2 cellular contexts compared by ENCODE assay signal in the genomic region with DNA sequence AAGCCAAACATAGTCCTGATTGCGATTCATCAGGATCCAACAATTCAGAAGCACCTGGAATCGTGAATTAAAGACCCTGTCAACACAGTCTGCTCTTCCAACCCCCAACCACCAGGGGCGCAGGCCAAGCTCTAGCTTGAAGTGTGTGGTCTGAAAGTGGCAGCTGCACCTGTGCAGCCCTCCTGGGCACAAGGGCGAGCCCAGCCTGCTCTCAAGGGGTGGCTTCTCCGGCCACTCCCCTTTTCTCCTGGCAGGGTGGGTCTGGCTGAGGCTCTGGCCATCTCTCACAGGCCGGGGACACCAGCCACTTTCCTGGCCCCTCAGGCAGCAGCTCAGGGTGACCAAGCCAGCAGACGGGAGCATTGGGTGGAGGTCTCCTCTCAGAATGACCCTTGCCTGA.
TF ChIP-seq lines count a peak whose summit lies in the region.

No MANE protein-coding gene starts in this region.

TF ChIP-seq in HEK293, 187 proteins besides CTCF, POLR2A, EP300 and RAD21 (continued from another document):
- TF ChIP-seq, protein P1, sequence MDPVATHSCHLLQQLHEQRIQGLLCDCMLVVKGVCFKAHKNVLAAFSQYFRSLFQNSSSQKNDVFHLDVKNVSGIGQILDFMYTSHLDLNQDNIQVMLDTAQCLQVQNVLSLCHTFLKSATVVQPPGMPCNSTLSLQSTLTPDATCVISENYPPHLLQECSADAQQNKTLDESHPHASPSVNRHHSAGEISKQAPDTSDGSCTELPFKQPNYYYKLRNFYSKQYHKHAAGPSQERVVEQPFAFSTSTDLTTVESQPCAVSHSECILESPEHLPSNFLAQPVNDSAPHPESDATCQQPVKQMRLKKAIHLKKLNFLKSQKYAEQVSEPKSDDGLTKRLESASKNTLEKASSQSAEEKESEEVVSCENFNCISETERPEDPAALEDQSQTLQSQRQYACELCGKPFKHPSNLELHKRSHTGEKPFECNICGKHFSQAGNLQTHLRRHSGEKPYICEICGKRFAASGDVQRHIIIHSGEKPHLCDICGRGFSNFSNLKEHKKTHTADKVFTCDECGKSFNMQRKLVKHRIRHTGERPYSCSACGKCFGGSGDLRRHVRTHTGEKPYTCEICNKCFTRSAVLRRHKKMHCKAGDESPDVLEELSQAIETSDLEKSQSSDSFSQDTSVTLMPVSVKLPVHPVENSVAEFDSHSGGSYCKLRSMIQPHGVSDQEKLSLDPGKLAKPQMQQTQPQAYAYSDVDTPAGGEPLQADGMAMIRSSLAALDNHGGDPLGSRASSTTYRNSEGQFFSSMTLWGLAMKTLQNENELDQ (tag by site-specific recombination; IDR thresholded peaks at IDR 0.05; ENCODE audit: low read depth), result no peak
- no peak for TF ChIP-seq MYNN (tag by site-specific recombination; IDR thresholded peaks at IDR 0.05; ENCODE audit: borderline replicate concordance)
- no peak for TF ChIP-seq ZNF664 (tag by site-specific recombination; IDR thresholded peaks at IDR 0.05)
- no peak for TF ChIP-seq ZBTB21 (tag by site-specific recombination; IDR thresholded peaks at IDR 0.05)
- no peak for TF ChIP-seq YY1 (tag by site-specific recombination; IDR thresholded peaks at IDR 0.05)
- no peak for TF ChIP-seq SALL2 (tag by site-specific recombination; IDR thresholded peaks at IDR 0.05; ENCODE audit: borderline replicate concordance)
- no peak for TF ChIP-seq ZNF112 (tag by site-specific recombination; IDR thresholded peaks at IDR 0.05)
- TF ChIP-seq, protein P2, sequence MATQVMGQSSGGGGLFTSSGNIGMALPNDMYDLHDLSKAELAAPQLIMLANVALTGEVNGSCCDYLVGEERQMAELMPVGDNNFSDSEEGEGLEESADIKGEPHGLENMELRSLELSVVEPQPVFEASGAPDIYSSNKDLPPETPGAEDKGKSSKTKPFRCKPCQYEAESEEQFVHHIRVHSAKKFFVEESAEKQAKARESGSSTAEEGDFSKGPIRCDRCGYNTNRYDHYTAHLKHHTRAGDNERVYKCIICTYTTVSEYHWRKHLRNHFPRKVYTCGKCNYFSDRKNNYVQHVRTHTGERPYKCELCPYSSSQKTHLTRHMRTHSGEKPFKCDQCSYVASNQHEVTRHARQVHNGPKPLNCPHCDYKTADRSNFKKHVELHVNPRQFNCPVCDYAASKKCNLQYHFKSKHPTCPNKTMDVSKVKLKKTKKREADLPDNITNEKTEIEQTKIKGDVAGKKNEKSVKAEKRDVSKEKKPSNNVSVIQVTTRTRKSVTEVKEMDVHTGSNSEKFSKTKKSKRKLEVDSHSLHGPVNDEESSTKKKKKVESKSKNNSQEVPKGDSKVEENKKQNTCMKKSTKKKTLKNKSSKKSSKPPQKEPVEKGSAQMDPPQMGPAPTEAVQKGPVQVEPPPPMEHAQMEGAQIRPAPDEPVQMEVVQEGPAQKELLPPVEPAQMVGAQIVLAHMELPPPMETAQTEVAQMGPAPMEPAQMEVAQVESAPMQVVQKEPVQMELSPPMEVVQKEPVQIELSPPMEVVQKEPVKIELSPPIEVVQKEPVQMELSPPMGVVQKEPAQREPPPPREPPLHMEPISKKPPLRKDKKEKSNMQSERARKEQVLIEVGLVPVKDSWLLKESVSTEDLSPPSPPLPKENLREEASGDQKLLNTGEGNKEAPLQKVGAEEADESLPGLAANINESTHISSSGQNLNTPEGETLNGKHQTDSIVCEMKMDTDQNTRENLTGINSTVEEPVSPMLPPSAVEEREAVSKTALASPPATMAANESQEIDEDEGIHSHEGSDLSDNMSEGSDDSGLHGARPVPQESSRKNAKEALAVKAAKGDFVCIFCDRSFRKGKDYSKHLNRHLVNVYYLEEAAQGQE (tag by site-specific recombination; IDR thresholded peaks at IDR 0.05), result no peak
- TF ChIP-seq ZNF837 (tag by site-specific recombination; IDR thresholded peaks at IDR 0.05), result no peak
- TF ChIP-seq, protein P3, sequence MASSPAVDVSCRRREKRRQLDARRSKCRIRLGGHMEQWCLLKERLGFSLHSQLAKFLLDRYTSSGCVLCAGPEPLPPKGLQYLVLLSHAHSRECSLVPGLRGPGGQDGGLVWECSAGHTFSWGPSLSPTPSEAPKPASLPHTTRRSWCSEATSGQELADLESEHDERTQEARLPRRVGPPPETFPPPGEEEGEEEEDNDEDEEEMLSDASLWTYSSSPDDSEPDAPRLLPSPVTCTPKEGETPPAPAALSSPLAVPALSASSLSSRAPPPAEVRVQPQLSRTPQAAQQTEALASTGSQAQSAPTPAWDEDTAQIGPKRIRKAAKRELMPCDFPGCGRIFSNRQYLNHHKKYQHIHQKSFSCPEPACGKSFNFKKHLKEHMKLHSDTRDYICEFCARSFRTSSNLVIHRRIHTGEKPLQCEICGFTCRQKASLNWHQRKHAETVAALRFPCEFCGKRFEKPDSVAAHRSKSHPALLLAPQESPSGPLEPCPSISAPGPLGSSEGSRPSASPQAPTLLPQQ (tag by site-specific recombination; IDR thresholded peaks at IDR 0.05), result no peak
- TF ChIP-seq, protein P4, sequence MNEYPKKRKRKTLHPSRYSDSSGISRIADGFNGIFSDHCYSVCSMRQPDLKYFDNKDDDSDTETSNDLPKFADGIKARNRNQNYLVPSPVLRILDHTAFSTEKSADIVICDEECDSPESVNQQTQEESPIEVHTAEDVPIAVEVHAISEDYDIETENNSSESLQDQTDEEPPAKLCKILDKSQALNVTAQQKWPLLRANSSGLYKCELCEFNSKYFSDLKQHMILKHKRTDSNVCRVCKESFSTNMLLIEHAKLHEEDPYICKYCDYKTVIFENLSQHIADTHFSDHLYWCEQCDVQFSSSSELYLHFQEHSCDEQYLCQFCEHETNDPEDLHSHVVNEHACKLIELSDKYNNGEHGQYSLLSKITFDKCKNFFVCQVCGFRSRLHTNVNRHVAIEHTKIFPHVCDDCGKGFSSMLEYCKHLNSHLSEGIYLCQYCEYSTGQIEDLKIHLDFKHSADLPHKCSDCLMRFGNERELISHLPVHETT (tag by site-specific recombination; IDR thresholded peaks at IDR 0.05), result no peak
TF ChIP-seq in HEK293: peak in this region for 0.

TF ChIP-seq in GM12878, 131 proteins besides CTCF, POLR2A, EP300 and RAD21 (continued from another document):
- TF ChIP-seq, protein P5, sequence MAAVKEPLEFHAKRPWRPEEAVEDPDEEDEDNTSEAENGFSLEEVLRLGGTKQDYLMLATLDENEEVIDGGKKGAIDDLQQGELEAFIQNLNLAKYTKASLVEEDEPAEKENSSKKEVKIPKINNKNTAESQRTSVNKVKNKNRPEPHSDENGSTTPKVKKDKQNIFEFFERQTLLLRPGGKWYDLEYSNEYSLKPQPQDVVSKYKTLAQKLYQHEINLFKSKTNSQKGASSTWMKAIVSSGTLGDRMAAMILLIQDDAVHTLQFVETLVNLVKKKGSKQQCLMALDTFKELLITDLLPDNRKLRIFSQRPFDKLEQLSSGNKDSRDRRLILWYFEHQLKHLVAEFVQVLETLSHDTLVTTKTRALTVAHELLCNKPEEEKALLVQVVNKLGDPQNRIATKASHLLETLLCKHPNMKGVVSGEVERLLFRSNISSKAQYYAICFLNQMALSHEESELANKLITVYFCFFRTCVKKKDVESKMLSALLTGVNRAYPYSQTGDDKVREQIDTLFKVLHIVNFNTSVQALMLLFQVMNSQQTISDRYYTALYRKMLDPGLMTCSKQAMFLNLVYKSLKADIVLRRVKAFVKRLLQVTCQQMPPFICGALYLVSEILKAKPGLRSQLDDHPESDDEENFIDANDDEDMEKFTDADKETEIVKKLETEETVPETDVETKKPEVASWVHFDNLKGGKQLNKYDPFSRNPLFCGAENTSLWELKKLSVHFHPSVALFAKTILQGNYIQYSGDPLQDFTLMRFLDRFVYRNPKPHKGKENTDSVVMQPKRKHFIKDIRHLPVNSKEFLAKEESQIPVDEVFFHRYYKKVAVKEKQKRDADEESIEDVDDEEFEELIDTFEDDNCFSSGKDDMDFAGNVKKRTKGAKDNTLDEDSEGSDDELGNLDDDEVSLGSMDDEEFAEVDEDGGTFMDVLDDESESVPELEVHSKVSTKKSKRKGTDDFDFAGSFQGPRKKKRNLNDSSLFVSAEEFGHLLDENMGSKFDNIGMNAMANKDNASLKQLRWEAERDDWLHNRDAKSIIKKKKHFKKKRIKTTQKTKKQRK (IDR thresholded peaks at IDR 0.05; ENCODE audit: low read depth, low read length), result no peak
- TF ChIP-seq, protein P6, sequence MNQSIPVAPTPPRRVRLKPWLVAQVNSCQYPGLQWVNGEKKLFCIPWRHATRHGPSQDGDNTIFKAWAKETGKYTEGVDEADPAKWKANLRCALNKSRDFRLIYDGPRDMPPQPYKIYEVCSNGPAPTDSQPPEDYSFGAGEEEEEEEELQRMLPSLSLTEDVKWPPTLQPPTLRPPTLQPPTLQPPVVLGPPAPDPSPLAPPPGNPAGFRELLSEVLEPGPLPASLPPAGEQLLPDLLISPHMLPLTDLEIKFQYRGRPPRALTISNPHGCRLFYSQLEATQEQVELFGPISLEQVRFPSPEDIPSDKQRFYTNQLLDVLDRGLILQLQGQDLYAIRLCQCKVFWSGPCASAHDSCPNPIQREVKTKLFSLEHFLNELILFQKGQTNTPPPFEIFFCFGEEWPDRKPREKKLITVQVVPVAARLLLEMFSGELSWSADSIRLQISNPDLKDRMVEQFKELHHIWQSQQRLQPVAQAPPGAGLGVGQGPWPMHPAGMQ (IDR thresholded peaks at IDR 0.05; ENCODE audit: borderline replicate concordance), result no peak
- no peak for TF ChIP-seq CREB1 (IDR thresholded peaks at IDR 0.05; ENCODE audit: low read depth)
- no peak for TF ChIP-seq NBN (IDR thresholded peaks at IDR 0.05)
- no peak for TF ChIP-seq NFYA (IDR thresholded peaks at IDR 0.05; ENCODE audit: borderline replicate concordance, low read depth, low read length)
- no peak for TF ChIP-seq PML (IDR thresholded peaks at IDR 0.05; ENCODE audit: low read length)
- TF ChIP-seq, protein P7, sequence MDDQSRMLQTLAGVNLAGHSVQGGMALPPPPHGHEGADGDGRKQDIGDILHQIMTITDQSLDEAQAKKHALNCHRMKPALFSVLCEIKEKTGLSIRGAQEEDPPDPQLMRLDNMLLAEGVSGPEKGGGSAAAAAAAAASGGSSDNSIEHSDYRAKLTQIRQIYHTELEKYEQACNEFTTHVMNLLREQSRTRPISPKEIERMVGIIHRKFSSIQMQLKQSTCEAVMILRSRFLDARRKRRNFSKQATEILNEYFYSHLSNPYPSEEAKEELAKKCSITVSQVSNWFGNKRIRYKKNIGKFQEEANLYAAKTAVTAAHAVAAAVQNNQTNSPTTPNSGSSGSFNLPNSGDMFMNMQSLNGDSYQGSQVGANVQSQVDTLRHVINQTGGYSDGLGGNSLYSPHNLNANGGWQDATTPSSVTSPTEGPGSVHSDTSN (IDR thresholded peaks at IDR 0.05; ENCODE audit: insufficient replicate concordance, low read depth, low read length), result no peak
TF ChIP-seq in GM12878: peak in this region for 0.
